ENCODE assay signal across 18 cellular contexts in the genomic region with DNA sequence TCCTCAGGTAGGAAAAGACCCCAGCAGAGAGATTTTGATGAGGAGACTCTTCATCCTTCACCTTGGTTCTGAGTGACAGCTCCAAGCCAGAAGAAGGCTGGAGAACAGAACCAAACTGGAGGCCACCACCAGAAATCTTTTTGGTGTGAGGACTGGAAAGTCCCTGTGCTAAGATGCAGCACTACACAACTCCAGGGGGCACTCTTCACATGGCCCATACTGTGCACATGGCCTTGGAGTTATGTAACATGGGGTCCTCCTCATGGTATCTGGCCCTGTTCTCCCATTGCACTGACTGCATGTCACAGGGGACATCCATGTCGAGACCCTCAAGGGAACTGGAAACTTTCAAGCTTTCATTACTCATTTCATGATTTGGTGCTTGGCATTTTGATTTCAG. TPM values are rescaled to one million over a fixed set of nuclear protein-coding genes. Genes with fewer than 3 reads are reported as not detected.
DNase-seq lines count a peak whose midpoint lies in the region; FAIRE-seq and TF ChIP-seq lines count a peak whose summit lies in the region.
"Had no signal": no experiment of that assay in that cellular context is flagged by ENCODE, and none has a peak within 500 bp of the region (broad histone marks: within the 10 kb centered on the region; RNA-seq: fewer than 3 reads in every experiment).

No MANE protein-coding gene starts in this region.

- H3K36me3 Mint-ChIP-seq in endodermal cell (ENCODE audit: low read depth) (no peaks in the 10 kb centered on the region), progenitor cell of endocrine pancreas (ENCODE audit: insufficient read depth) (peaks cover 1% of the 10 kb centered on the region)
- H3K36me3 Mint-ChIP-seq in T-helper 2 cell treated with Interferon-gamma antibody and Interleukin-4, amounts not matched to agents 5 μg/mL and 100 μg/mL, for 36 hours (ENCODE audit: low read depth): no peaks in the 10 kb centered on the region

- in situ Hi-C loops in GM13977 (cut with MboI; ENCODE audit: low pct_unique_long_range_greater_than_20kb, low sequenced_read_pairs, unreplicated experiment): no loop called here

- H3K9me3 Mint-ChIP-seq in endodermal cell (no peaks in the 10 kb centered on the region), progenitor cell of endocrine pancreas (ENCODE audit: low read depth) (no peaks in the 10 kb centered on the region)
- H3K9me3 Mint-ChIP-seq in T-helper 2 cell treated with Interferon-gamma antibody and Interleukin-4, amounts not matched to agents 5 μg/mL and 100 μg/mL, for 36 hours: no peaks in the 10 kb centered on the region
- H3K9me3 Mint-ChIP-seq: CD8-positive, alpha-beta memory T cell had no signal

- DNase-seq in GM10266 (ENCODE audit: extremely low spot score): no peak
- no peak for DNase-seq in GM13977 (ENCODE audit: low spot score)
- no peak for DNase-seq in MM.1S
- no peak for DNase-seq in endodermal cell
- no peak for DNase-seq in T-helper 2 cell treated with Interferon-gamma antibody and Interleukin-4, amounts not matched to agents 5 μg/mL and 100 μg/mL, for 36 hours (ENCODE audit: low spot score)
- no peak for DNase-seq in D721Med (ENCODE audit: insufficient read length, low spot score)
- DNase-seq in progenitor cell of endocrine pancreas (ENCODE audit: low spot score, unreplicated experiment): no peak
- DNase-seq: ACHN; CD8-positive, alpha-beta memory T cell; EL; Kasumi-1; MV-4-11; NCI-H1436; NCI-H2081; NCI-H524; SJCRH30; SW 1271 had no signal

- TF ChIP-seq CTCF in GM10266 (IDR thresholded peaks at IDR 0.05; ENCODE audit: control insufficient read depth, insufficient read depth, low read depth, missing control alignments) (peak; percentile 10), GM13977 (IDR thresholded peaks at IDR 0.05; ENCODE audit: extremely low read depth, insufficient read depth, missing control alignments) (peak; percentile 31), MM.1S (IDR thresholded peaks at IDR 0.05; ENCODE audit: low read length) (peak; percentile 16; the same call in 1 of the 2 replicates), endodermal cell (conservative IDR thresholded peaks at IDR 0.05) (peak; percentile 15), D721Med (IDR thresholded peaks at IDR 0.05; ENCODE audit: insufficient read depth, missing control alignments) (no peak), progenitor cell of endocrine pancreas (IDR thresholded peaks at IDR 0.05; ENCODE audit: unreplicated experiment) (no peak)

- no peak overlapping the region for H3K4me3 ChIP-seq in MM.1S (ENCODE audit: low read length)
- no peak overlapping the region for H3K4me3 ChIP-seq in endodermal cell (ENCODE audit: low read length)
- H3K4me3 ChIP-seq: SJCRH30 had no signal

- H3K4me3 Mint-ChIP-seq in endodermal cell (no peak overlapping the region), progenitor cell of endocrine pancreas (ENCODE audit: low read depth) (no peak overlapping the region)
- H3K4me3 Mint-ChIP-seq in T-helper 2 cell treated with Interferon-gamma antibody and Interleukin-4, amounts not matched to agents 5 μg/mL and 100 μg/mL, for 36 hours: no peak overlapping the region
- H3K4me3 Mint-ChIP-seq: CD8-positive, alpha-beta memory T cell had no signal

- H3K9me2 ChIP-seq in MM.1S (replicated peaks; ENCODE audit: insufficient read depth, low read length): no peaks in the 10 kb centered on the region

- H3K36me3 ChIP-seq in MM.1S (replicated peaks; ENCODE audit: insufficient read depth, low read length) (no peaks in the 10 kb centered on the region), endodermal cell (ENCODE audit: control insufficient read depth, insufficient read depth, low read length) (no peaks in the 10 kb centered on the region)
- H3K36me3 ChIP-seq: SJCRH30 had no signal

- H3K79me2 ChIP-seq in MM.1S (ENCODE audit: low read length): no peaks in the 10 kb centered on the region

- no peak overlapping the region for H3K27ac ChIP-seq in MM.1S (ENCODE audit: low read length)
- H3K27ac ChIP-seq in endodermal cell (ENCODE audit: low read depth, low read length): no peak overlapping the region
- H3K27ac ChIP-seq: RWPE1, SJCRH30 had no signal

- H4K20me1 ChIP-seq in MM.1S (ENCODE audit: insufficient read depth, low read length): no peaks in the 10 kb centered on the region

- no peaks in the 10 kb centered on the region for H3K4me1 ChIP-seq in MM.1S (ENCODE audit: low read length)
- no peaks in the 10 kb centered on the region for H3K4me1 ChIP-seq in endodermal cell (ENCODE audit: control insufficient read depth, insufficient read depth, low read length)
- H3K4me1 ChIP-seq: SJCRH30 had no signal

- no peak for FAIRE-seq in D721Med (lab: Jason Lieb, UNC)

- H3K27me3 Mint-ChIP-seq in endodermal cell (ENCODE audit: insufficient read depth) (no peaks in the 10 kb centered on the region), progenitor cell of endocrine pancreas (no peaks in the 10 kb centered on the region)
- peaks cover 19% of the 10 kb centered on the region for H3K27me3 Mint-ChIP-seq in T-helper 2 cell treated with Interferon-gamma antibody and Interleukin-4, amounts not matched to agents 5 μg/mL and 100 μg/mL, for 36 hours (ENCODE audit: low read depth)
- H3K27me3 Mint-ChIP-seq: CD8-positive, alpha-beta memory T cell had no signal

- H3K27me3 ChIP-seq in MM.1S (replicated peaks; ENCODE audit: insufficient read depth, low read length) (no peaks in the 10 kb centered on the region), endodermal cell (ENCODE audit: control insufficient read depth, insufficient read depth, low read length, poor library complexity, severe bottlenecking) (no peaks in the 10 kb centered on the region)

- H3F3A ChIP-seq in MM.1S (ENCODE audit: insufficient read depth, low read length): no peaks in the 10 kb centered on the region

- no peak overlapping the region for H3K4me2 ChIP-seq in MM.1S (ENCODE audit: low read depth, low read length)

- H3K9ac ChIP-seq in MM.1S (ENCODE audit: low read length) (no peak overlapping the region), endodermal cell (ENCODE audit: extremely low read depth, low read length, poor library complexity, severe bottlenecking) (no peak overlapping the region)

- no peak overlapping the region for H2AFZ ChIP-seq in MM.1S (ENCODE audit: low read length)

- WGBS in endodermal cell (ENCODE audit: insufficient coverage in 1 of 2, insufficient read length in 1 of 2), 2 experiments: 93 to 100% methylated on average over 1 of the region's 1 CpG

- H3K9me3 ChIP-seq in MM.1S (replicated peaks; ENCODE audit: insufficient read depth, low read length) (no peaks in the 10 kb centered on the region), endodermal cell (ENCODE audit: control insufficient read depth, low read length) (no peaks in the 10 kb centered on the region)
- H3K9me3 ChIP-seq: SJCRH30 had no signal

- H3K4me1 Mint-ChIP-seq in endodermal cell (no peaks in the 10 kb centered on the region), progenitor cell of endocrine pancreas (ENCODE audit: low read depth) (peaks cover 3% of the 10 kb centered on the region)
- H3K4me1 Mint-ChIP-seq in T-helper 2 cell treated with Interferon-gamma antibody and Interleukin-4, amounts not matched to agents 5 μg/mL and 100 μg/mL, for 36 hours (ENCODE audit: low read depth): peaks cover 6% of the 10 kb centered on the region
- H3K4me1 Mint-ChIP-seq: CD8-positive, alpha-beta memory T cell had no signal

- H3K27ac Mint-ChIP-seq in endodermal cell: no peak overlapping the region
- no peak overlapping the region for H3K27ac Mint-ChIP-seq in T-helper 2 cell treated with Interferon-gamma antibody and Interleukin-4, amounts not matched to agents 5 μg/mL and 100 μg/mL, for 36 hours
- H3K27ac Mint-ChIP-seq in progenitor cell of endocrine pancreas: no peak overlapping the region
- H3K27ac Mint-ChIP-seq: CD8-positive, alpha-beta memory T cell had no signal

RNA-seq across cellular contexts. Expression of gene STX17, which starts 17.3 kb away (rescaled TPM):
- 10 to 100 TPM; 31.6 to 47.4 TPM for total RNA-seq in endodermal cell
- 16.8 TPM for polyA plus RNA-seq in endodermal cell (2013, experiment 1 of 2)
- 23.0 TPM for polyA plus RNA-seq in endodermal cell (2013, experiment 2 of 2)
- total RNA-seq in progenitor cell of endocrine pancreas: 42.4 and 47.5 TPM in 2 replicates

Comparison
In these comparisons a context has a peak if more than half of its experiments do, and no peak if none do; other contexts are left out.
1. CTCF ChIP-seq: peak in GM10266 (single experiment), GM13977 (single experiment), MM.1S (single experiment) and endodermal cell (single experiment); none in D721Med (single experiment) and progenitor cell of endocrine pancreas (single experiment).